ENCODE assay signal across 29 cellular contexts in the genomic region with DNA sequence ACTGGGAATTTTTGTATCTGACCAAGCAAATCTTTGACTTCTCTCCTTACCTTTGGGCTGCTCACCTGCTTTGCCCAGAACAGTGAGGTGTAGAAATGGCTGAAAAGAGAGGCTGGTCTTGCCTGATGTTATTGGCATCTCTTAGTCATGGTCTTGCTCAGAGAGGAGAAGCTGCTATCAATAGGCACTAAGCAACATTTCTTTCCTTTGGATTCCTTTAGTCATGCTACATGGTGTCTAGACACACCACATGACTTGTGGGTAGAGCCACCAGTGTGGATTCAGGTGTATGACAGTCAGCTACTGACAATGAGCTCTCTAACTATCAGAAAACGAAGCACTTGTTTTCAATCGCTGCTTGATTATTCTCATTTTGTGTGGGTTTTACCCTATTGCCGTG.
"Had no signal": no experiment of that assay in that cellular context is flagged by ENCODE, and none has a peak within 500 bp of the region (broad histone marks: within the 10 kb centered on the region; RNA-seq: fewer than 3 reads in every experiment).

No MANE protein-coding gene starts in this region.

- H3K36me3 ChIP-seq: ascending aorta, breast epithelium, cardiac muscle cell, colonic mucosa, esophagus squamous epithelium, gastrocnemius medialis had no signal

- H3K9me3 ChIP-seq: ascending aorta, breast epithelium, colonic mucosa, esophagus squamous epithelium, gastrocnemius medialis had no signal

- H3K4me3 ChIP-seq: ascending aorta, breast epithelium, cardiac muscle cell, colonic mucosa, esophagus squamous epithelium, gastrocnemius medialis had no signal

- DNase-seq: activated CD4-positive, alpha-beta memory T cell treated with anti-CD3 and anti-CD28 coated beads, Interleukin-2, amount 10 ng/mL, durations not matched to agents 7 days and 5 days; activated CD4-positive, alpha-beta T cell treated with anti-CD3 and anti-CD28 coated beads for 1 hour; activated CD4-positive, alpha-beta T cell treated with anti-CD3 and anti-CD28 coated beads for 4 hours; activated CD4-positive, alpha-beta T cell treated with anti-CD3 and anti-CD28 coated beads, Interleukin-2, amount 10 ng/mL, durations not matched to agents 7 days and 5 days; activated CD4-positive, alpha-beta T cell treated with anti-CD3 and anti-CD28 coated beads, Interleukin-2, amount 50 U/mL, for 4 hours; activated CD8-positive, alpha-beta memory T cell treated with anti-CD3 and anti-CD28 coated beads, Interleukin-2, amount 50 U/mL, for 48 hours; activated gamma-delta T cell; activated naive CD4-positive, alpha-beta T cell; activated naive CD4-positive, alpha-beta T cell treated with anti-CD3 and anti-CD28 coated beads, Interleukin-2, amount 10 ng/mL, durations not matched to agents 7 days and 5 days; activated naive CD8-positive, alpha-beta T cell treated with anti-CD3 and anti-CD28 coated beads, Interleukin-2, amount 10 ng/mL, durations not matched to agents 7 days and 5 days; activated T-cell treated with anti-CD3 and anti-CD28 coated beads for 4 hours; activated T-cell treated with anti-CD3 and anti-CD28 coated beads, Interleukin-2, amount 50 U/mL, for 24 hours; activated T-cell treated with anti-CD3 and anti-CD28 coated beads, Interleukin-2, amount 50 U/mL, for 72 hours; central memory CD4-positive, alpha-beta T cell; cerebellar nuclear complex; colonic mucosa; effector CD8-positive, alpha-beta T cell; esophagus squamous epithelium; gastrocnemius medialis; glutamatergic neuron; T-helper 1 cell; T-helper 17 cell had no signal

- H3K27me3 Mint-ChIP-seq: activated CD4-positive, alpha-beta memory T cell treated with anti-CD3 and anti-CD28 coated beads, Interleukin-2, amount 10 ng/mL, durations not matched to agents 7 days and 5 days; activated CD4-positive, alpha-beta T cell treated with anti-CD3 and anti-CD28 coated beads, Interleukin-2, amount 10 ng/mL, durations not matched to agents 7 days and 5 days; activated naive CD4-positive, alpha-beta T cell treated with anti-CD3 and anti-CD28 coated beads, Interleukin-2, amount 10 ng/mL, durations not matched to agents 7 days and 5 days; activated naive CD8-positive, alpha-beta T cell treated with anti-CD3 and anti-CD28 coated beads, Interleukin-2, amount 10 ng/mL, durations not matched to agents 7 days and 5 days; activated T-cell treated with anti-CD3 and anti-CD28 coated beads, Interleukin-2, amount 50 U/mL, for 24 hours; T-helper 17 cell had no signal

- H3K27ac Mint-ChIP-seq: activated CD4-positive, alpha-beta memory T cell treated with anti-CD3 and anti-CD28 coated beads, Interleukin-2, amount 10 ng/mL, durations not matched to agents 7 days and 5 days; activated CD4-positive, alpha-beta T cell treated with anti-CD3 and anti-CD28 coated beads, Interleukin-2, amount 10 ng/mL, durations not matched to agents 7 days and 5 days; activated naive CD4-positive, alpha-beta T cell treated with anti-CD3 and anti-CD28 coated beads, Interleukin-2, amount 10 ng/mL, durations not matched to agents 7 days and 5 days; activated naive CD4-positive, alpha-beta T cell treated with anti-CD3 and anti-CD28 coated beads, Interleukin-2, amount 50 U/mL, for 72 hours; activated naive CD8-positive, alpha-beta T cell treated with anti-CD3 and anti-CD28 coated beads, Interleukin-2, amount 10 ng/mL, durations not matched to agents 7 days and 5 days; activated T-cell treated with anti-CD3 and anti-CD28 coated beads, Interleukin-2, amount 50 U/mL, for 24 hours; activated T-cell treated with anti-CD3 and anti-CD28 coated beads, Interleukin-2, amount 50 U/mL, for 72 hours; brain; T-helper 17 cell; T-helper 2 cell treated with Interferon-gamma antibody and Interleukin-4, amounts not matched to agents 5 μg/mL and 100 μg/mL, for 36 hours had no signal

- H3K4me3 Mint-ChIP-seq: activated CD4-positive, alpha-beta memory T cell treated with anti-CD3 and anti-CD28 coated beads, Interleukin-2, amount 10 ng/mL, durations not matched to agents 7 days and 5 days; activated CD4-positive, alpha-beta T cell treated with anti-CD3 and anti-CD28 coated beads, Interleukin-2, amount 10 ng/mL, durations not matched to agents 7 days and 5 days; activated naive CD4-positive, alpha-beta T cell treated with anti-CD3 and anti-CD28 coated beads, Interleukin-2, amount 10 ng/mL, durations not matched to agents 7 days and 5 days; activated naive CD8-positive, alpha-beta T cell treated with anti-CD3 and anti-CD28 coated beads, Interleukin-2, amount 10 ng/mL, durations not matched to agents 7 days and 5 days; activated T-cell treated with anti-CD3 and anti-CD28 coated beads, Interleukin-2, amount 50 U/mL, for 24 hours; activated T-cell treated with anti-CD3 and anti-CD28 coated beads, Interleukin-2, amount 50 U/mL, for 72 hours; brain; T-helper 17 cell; T-helper 2 cell treated with Interferon-gamma antibody and Interleukin-4, amounts not matched to agents 5 μg/mL and 100 μg/mL, for 36 hours had no signal

- H3K9me3 Mint-ChIP-seq: activated CD4-positive, alpha-beta memory T cell treated with anti-CD3 and anti-CD28 coated beads, Interleukin-2, amount 10 ng/mL, durations not matched to agents 7 days and 5 days; activated CD4-positive, alpha-beta T cell treated with anti-CD3 and anti-CD28 coated beads, Interleukin-2, amount 10 ng/mL, durations not matched to agents 7 days and 5 days; activated naive CD4-positive, alpha-beta T cell treated with anti-CD3 and anti-CD28 coated beads, Interleukin-2, amount 10 ng/mL, durations not matched to agents 7 days and 5 days; activated naive CD4-positive, alpha-beta T cell treated with anti-CD3 and anti-CD28 coated beads, Interleukin-2, amount 50 U/mL, for 72 hours; activated naive CD8-positive, alpha-beta T cell treated with anti-CD3 and anti-CD28 coated beads, Interleukin-2, amount 10 ng/mL, durations not matched to agents 7 days and 5 days; activated T-cell treated with anti-CD3 and anti-CD28 coated beads, Interleukin-2, amount 50 U/mL, for 24 hours; brain; T-helper 2 cell treated with Interferon-gamma antibody and Interleukin-4, amounts not matched to agents 5 μg/mL and 100 μg/mL, for 36 hours had no signal

- H3K36me3 Mint-ChIP-seq: activated naive CD4-positive, alpha-beta T cell treated with anti-CD3 and anti-CD28 coated beads, Interleukin-2, amount 10 ng/mL, durations not matched to agents 7 days and 5 days; activated naive CD4-positive, alpha-beta T cell treated with anti-CD3 and anti-CD28 coated beads, Interleukin-2, amount 50 U/mL, for 72 hours; activated naive CD8-positive, alpha-beta T cell treated with anti-CD3 and anti-CD28 coated beads, Interleukin-2, amount 10 ng/mL, durations not matched to agents 7 days and 5 days; brain had no signal

- H3K4me1 ChIP-seq: ascending aorta, breast epithelium, colonic mucosa, esophagus squamous epithelium, gastrocnemius medialis had no signal

- H3K27me3 ChIP-seq: ascending aorta, breast epithelium, cardiac muscle cell, colonic mucosa, esophagus squamous epithelium, gastrocnemius medialis had no signal

- ATAC-seq: activated naive CD4-positive, alpha-beta T cell treated with anti-CD3 and anti-CD28 coated beads, Interleukin-2, amount 50 U/mL, for 72 hours; activated T-cell treated with anti-CD3 and anti-CD28 coated beads, Interleukin-2, amount 50 U/mL, for 72 hours; gastrocnemius medialis; T-helper 17 cell had no signal

- H3K4me1 Mint-ChIP-seq: activated CD4-positive, alpha-beta memory T cell treated with anti-CD3 and anti-CD28 coated beads, Interleukin-2, amount 10 ng/mL, durations not matched to agents 7 days and 5 days; activated CD4-positive, alpha-beta T cell treated with anti-CD3 and anti-CD28 coated beads, Interleukin-2, amount 10 ng/mL, durations not matched to agents 7 days and 5 days; activated naive CD4-positive, alpha-beta T cell treated with anti-CD3 and anti-CD28 coated beads, Interleukin-2, amount 10 ng/mL, durations not matched to agents 7 days and 5 days; activated naive CD8-positive, alpha-beta T cell treated with anti-CD3 and anti-CD28 coated beads, Interleukin-2, amount 10 ng/mL, durations not matched to agents 7 days and 5 days; brain; T-helper 17 cell had no signal

- H3K27ac ChIP-seq: ascending aorta, breast epithelium, cardiac muscle cell, colonic mucosa, epithelial cell of prostate, esophagus squamous epithelium, gastrocnemius medialis had no signal
